In genomic region chr1:193674292-193674944, GRCh38 we compare ENCODE assay signal across 18 cellular contexts.
DNase-seq lines count a peak whose midpoint lies in the region; ATAC-seq and TF ChIP-seq lines count a peak whose summit lies in the region.
"Had no signal": no experiment of that assay in that cellular context is flagged by ENCODE, and none has a peak within 500 bp of the region (broad histone marks: within the 10 kb centered on the region; RNA-seq: fewer than 3 reads in every experiment).

No MANE protein-coding gene starts in this region.

- CTCF ChIA-PET in PC-3 (lab: Charles Lee): no interaction called here
- CTCF ChIA-PET in activated naive CD4-positive, alpha-beta T cell treated with anti-CD3 and anti-CD28 coated beads for 36 hours (lab: Charles Lee): no interaction called here

- no peaks in the 10 kb centered on the region for H3K9me3 ChIP-seq in PC-3 (ENCODE audit: low read length)
- H3K9me3 ChIP-seq: right lobe of liver, vagina had no signal

- H3K4me2 ChIP-seq in PC-3 (ENCODE audit: low read length): 0 out of 2 replicates have a peak overlapping the region, but pooled peaks have one; percentile 37

- H3K36me3 ChIP-seq in PC-3 (ENCODE audit: low read depth, low read length) (no peaks in the 10 kb centered on the region), brain microvascular endothelial cell (replicated peaks) (no peaks in the 10 kb centered on the region)
- H3K36me3 ChIP-seq: right lobe of liver, vagina had no signal

- H3K4me3 ChIP-seq in PC-3 (ENCODE audit: low read length): no peak overlapping the region
- H3K4me3 ChIP-seq in brain microvascular endothelial cell (ENCODE audit: low read depth, low read length): no peak overlapping the region
- H3K4me3 ChIP-seq: coronary artery, right lobe of liver, vagina had no signal

- POLR2A ChIA-PET in PC-3 (lab: Charles Lee; ENCODE audit: unreplicated experiment): no interaction called here

- H3K36me3 Mint-ChIP-seq in activated T-cell treated with anti-CD3 and anti-CD28 coated beads, Interleukin-2, amount 50 U/mL, for 4 hours (ENCODE audit: insufficient read depth): no peaks in the 10 kb centered on the region
- peaks cover 4% of the 10 kb centered on the region for H3K36me3 Mint-ChIP-seq in stimulated activated effector memory CD8-positive, alpha-beta T cell treated with anti-CD3 and anti-CD28 coated beads, Interleukin-12 subunit alpha, Interleukin-12 subunit beta, amount 100 ng/mL, for 72 hours
- H3K36me3 Mint-ChIP-seq in activated naive CD4-positive, alpha-beta T cell treated with anti-CD3 and anti-CD28 coated beads for 36 hours (ENCODE audit: low read depth): no peaks in the 10 kb centered on the region
- H3K36me3 Mint-ChIP-seq: IgD-negative memory B cell had no signal

- BruUV-seq in PC-3 (replicated peaks; lab: Mats Ljungman, UMichigan): no TSS peak

- peaks cover 9% of the 10 kb centered on the region; the same call in 1 of the 2 replicates for H3K4me1 ChIP-seq in PC-3 (ENCODE audit: insufficient read depth, low read length)
- H3K4me1 ChIP-seq: right lobe of liver, vagina had no signal

- H3K4me3 Mint-ChIP-seq in activated T-cell treated with anti-CD3 and anti-CD28 coated beads, Interleukin-2, amount 50 U/mL, for 4 hours: no peak overlapping the region
- peak overlapping the region; percentile 40 for H3K4me3 Mint-ChIP-seq in stimulated activated effector memory CD8-positive, alpha-beta T cell treated with anti-CD3 and anti-CD28 coated beads, Interleukin-12 subunit alpha, Interleukin-12 subunit beta, amount 100 ng/mL, for 72 hours
- H3K4me3 Mint-ChIP-seq in activated naive CD4-positive, alpha-beta T cell treated with anti-CD3 and anti-CD28 coated beads for 36 hours: no peak overlapping the region
- H3K4me3 Mint-ChIP-seq: activated CD4-positive, alpha-beta T cell treated with anti-CD3 and anti-CD28 coated beads, Interleukin-2, amount 10 ng/mL, durations not matched to agents 7 days and 5 days; activated T-helper 1 cell treated with anti-CD3 and anti-CD28 coated beads, Interleukin-12 subunit alpha, Interleukin-12 subunit beta, Interleukin-2, Interleukin-4 antibody, amounts not matched to agents 30 ng/mL and 10 ng/mL and 1 ng/mL, durations not matched to agents 14 hours and 24 hours and 36 hours; IgD-negative memory B cell had no signal

- peaks cover 8% of the 10 kb centered on the region for H3K9me3 Mint-ChIP-seq in activated T-cell treated with anti-CD3 and anti-CD28 coated beads, Interleukin-2, amount 50 U/mL, for 4 hours
- no peaks in the 10 kb centered on the region for H3K9me3 Mint-ChIP-seq in stimulated activated effector memory CD8-positive, alpha-beta T cell treated with anti-CD3 and anti-CD28 coated beads, Interleukin-12 subunit alpha, Interleukin-12 subunit beta, amount 100 ng/mL, for 72 hours
- peaks cover 3% of the 10 kb centered on the region for H3K9me3 Mint-ChIP-seq in activated naive CD4-positive, alpha-beta T cell treated with anti-CD3 and anti-CD28 coated beads for 36 hours

- no peaks in the 10 kb centered on the region for H3F3A ChIP-seq in PC-3 (ENCODE audit: low read length, unreplicated experiment)

- no peak for DNase-seq in activated T-cell treated with anti-CD3 and anti-CD28 coated beads, Interleukin-2, amount 50 U/mL, for 4 hours
- DNase-seq in activated T-cell treated with anti-CD3 and anti-CD28 coated beads for 4 hours: no peak
- DNase-seq in PC-3: peak; percentile 18
- peak; percentile 49 for DNase-seq in brain microvascular endothelial cell
- no peak for DNase-seq in stimulated activated effector memory CD8-positive, alpha-beta T cell treated with anti-CD3 and anti-CD28 coated beads, Interleukin-12 subunit alpha, Interleukin-12 subunit beta, amount 100 ng/mL, for 72 hours (ENCODE audit: low spot score in 2 of 2)
- no peak for DNase-seq in NCI-H128 (lab: John Stamatoyannopoulos, UW; ENCODE audit: unreplicated experiment)
- DNase-seq in activated naive CD4-positive, alpha-beta T cell treated with anti-CD3 and anti-CD28 coated beads for 36 hours: no peak
- DNase-seq: activated CD4-positive, alpha-beta T cell treated with anti-CD3 and anti-CD28 coated beads, Interleukin-2, amount 10 ng/mL, durations not matched to agents 7 days and 5 days; CD4-positive, alpha-beta memory T cell; glutamatergic neuron; NCI-H2081; NCI-H524; right lobe of liver had no signal

- ATAC-seq in activated T-cell treated with anti-CD3 and anti-CD28 coated beads, Interleukin-2, amount 50 U/mL, for 4 hours: peak; percentile 28 to 34
- ATAC-seq in PC-3 (peak; percentile 65), GM19395 (IDR thresholded peaks at IDR 0.05; ENCODE audit: unreplicated experiment) (no peak)
- peak; percentile 79 for ATAC-seq in stimulated activated effector memory CD8-positive, alpha-beta T cell treated with anti-CD3 and anti-CD28 coated beads, Interleukin-12 subunit alpha, Interleukin-12 subunit beta, amount 100 ng/mL, for 72 hours
- ATAC-seq: right lobe of liver had no signal

- H4K20me1 ChIP-seq in PC-3 (ENCODE audit: low read length): no peaks in the 10 kb centered on the region

- H3K27ac ChIP-seq in PC-3 (ENCODE audit: low read length) (no peak overlapping the region), brain microvascular endothelial cell (peak overlapping the region; percentile 78)
- H3K27ac ChIP-seq: coronary artery, right lobe of liver, vagina had no signal

- no peaks in the 10 kb centered on the region for H3K79me2 ChIP-seq in PC-3 (ENCODE audit: low read length)

- peak overlapping the region; percentile 57 for H3K27ac Mint-ChIP-seq in stimulated activated effector memory CD8-positive, alpha-beta T cell treated with anti-CD3 and anti-CD28 coated beads, Interleukin-12 subunit alpha, Interleukin-12 subunit beta, amount 100 ng/mL, for 72 hours
- H3K27ac Mint-ChIP-seq in activated naive CD4-positive, alpha-beta T cell treated with anti-CD3 and anti-CD28 coated beads for 36 hours: no peak overlapping the region
- H3K27ac Mint-ChIP-seq: activated CD4-positive, alpha-beta T cell treated with anti-CD3 and anti-CD28 coated beads, Interleukin-2, amount 10 ng/mL, durations not matched to agents 7 days and 5 days; activated T-helper 1 cell treated with anti-CD3 and anti-CD28 coated beads, Interleukin-12 subunit alpha, Interleukin-12 subunit beta, Interleukin-2, Interleukin-4 antibody, amounts not matched to agents 30 ng/mL and 10 ng/mL and 1 ng/mL, durations not matched to agents 14 hours and 24 hours and 36 hours; IgD-negative memory B cell had no signal

- in situ Hi-C loops in brain microvascular endothelial cell (cut with HindIII; ENCODE audit: low pct_ligation_motif_present, low sequenced_read_pairs): no loop called here

- H3K27me3 ChIP-seq in PC-3 (ENCODE audit: low read length): no peaks in the 10 kb centered on the region
- H3K27me3 ChIP-seq in brain microvascular endothelial cell (replicated peaks): no peaks in the 10 kb centered on the region
- H3K27me3 ChIP-seq: right lobe of liver, vagina had no signal

- H3K9ac ChIP-seq in PC-3 (ENCODE audit: low read length): no peak overlapping the region

- intact Hi-C loops in PC-3 (cut with micrococcal nuclease): no loop called here
- intact Hi-C loops in activated naive CD4-positive, alpha-beta T cell treated with anti-CD3 and anti-CD28 coated beads for 36 hours (cut with micrococcal nuclease): no loop called here

- peaks cover 5% of the 10 kb centered on the region for H3K4me1 Mint-ChIP-seq in activated T-cell treated with anti-CD3 and anti-CD28 coated beads, Interleukin-2, amount 50 U/mL, for 4 hours (ENCODE audit: low read depth)
- peaks cover 11% of the 10 kb centered on the region for H3K4me1 Mint-ChIP-seq in stimulated activated effector memory CD8-positive, alpha-beta T cell treated with anti-CD3 and anti-CD28 coated beads, Interleukin-12 subunit alpha, Interleukin-12 subunit beta, amount 100 ng/mL, for 72 hours
- H3K4me1 Mint-ChIP-seq in activated naive CD4-positive, alpha-beta T cell treated with anti-CD3 and anti-CD28 coated beads for 36 hours (ENCODE audit: low read depth): peaks cover 1% of the 10 kb centered on the region
- H3K4me1 Mint-ChIP-seq: IgD-negative memory B cell had no signal

- no peaks in the 10 kb centered on the region for H3K9me2 ChIP-seq in PC-3 (replicated peaks; ENCODE audit: low read length)

- no peaks in the 10 kb centered on the region for H3K27me3 Mint-ChIP-seq in activated T-cell treated with anti-CD3 and anti-CD28 coated beads, Interleukin-2, amount 50 U/mL, for 4 hours (ENCODE audit: low read depth)
- no peaks in the 10 kb centered on the region for H3K27me3 Mint-ChIP-seq in activated naive CD4-positive, alpha-beta T cell treated with anti-CD3 and anti-CD28 coated beads for 36 hours (ENCODE audit: low read depth)
- H3K27me3 Mint-ChIP-seq: activated CD4-positive, alpha-beta T cell treated with anti-CD3 and anti-CD28 coated beads, Interleukin-2, amount 10 ng/mL, durations not matched to agents 7 days and 5 days; CD4-positive, alpha-beta memory T cell; IgD-negative memory B cell had no signal

- TF ChIP-seq CTCF in PC-3 (conservative IDR thresholded peaks at IDR 0.05; ENCODE audit: low read depth, low read length) (no peak), brain microvascular endothelial cell (IDR thresholded peaks at IDR 0.05; ENCODE audit: low read depth, low read length, missing control alignments) (no peak)

- no peak overlapping the region for H2AFZ ChIP-seq in PC-3 (ENCODE audit: low read length)

Comparison
In these comparisons a context has a peak if more than half of its experiments do, and no peak if none do; other contexts are left out.
1. DNase-seq: peak in PC-3 (single experiment) and brain microvascular endothelial cell (single experiment); none in activated T-cell treated with anti-CD3 and anti-CD28 coated beads, Interleukin-2, amount 50 U/mL, for 4 hours (single experiment), activated T-cell treated with anti-CD3 and anti-CD28 coated beads for 4 hours (single experiment), stimulated activated effector memory CD8-positive, alpha-beta T cell treated with anti-CD3 and anti-CD28 coated beads, Interleukin-12 subunit alpha, Interleukin-12 subunit beta, amount 100 ng/mL, for 72 hours (0 of 2), NCI-H128 (single experiment) and activated naive CD4-positive, alpha-beta T cell treated with anti-CD3 and anti-CD28 coated beads for 36 hours (single experiment).